Comparison of ENCODE assay signal across 26 cellular contexts in the genomic region with DNA sequence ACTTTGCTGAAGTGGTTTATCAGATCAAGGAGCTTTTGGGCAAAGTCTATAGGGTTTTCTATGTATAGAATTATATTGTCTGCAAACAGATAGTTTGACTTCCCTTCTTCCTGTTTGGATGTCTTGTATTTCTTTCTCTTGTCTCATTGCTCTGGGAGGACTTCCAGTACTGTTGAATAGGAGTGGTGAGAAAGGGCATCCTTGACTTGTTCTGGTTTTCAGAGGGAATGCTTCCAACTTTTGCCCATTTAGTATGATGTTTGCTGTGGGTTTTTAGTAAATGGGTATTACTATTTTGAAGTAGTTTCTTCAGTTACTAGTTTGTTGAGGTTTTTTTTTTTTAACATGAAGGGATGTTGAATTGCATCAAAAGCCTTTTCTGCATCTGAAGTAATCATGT. TPM values are rescaled to one million over a fixed set of nuclear protein-coding genes. Genes with fewer than 3 reads are reported as not detected.
DNase-seq lines count a peak whose midpoint lies in the region; ATAC-seq and TF ChIP-seq lines count a peak whose summit lies in the region.
"Had no signal": no experiment of that assay in that cellular context is flagged by ENCODE, and none has a peak within 500 bp of the region (broad histone marks: within the 10 kb centered on the region; RNA-seq: fewer than 3 reads in every experiment).

No MANE protein-coding gene starts in this region.

- POLR2A ChIA-PET in activated CD4-positive, alpha-beta memory T cell treated with anti-CD3 and anti-CD28 coated beads for 36 hours (lab: Charles Lee), result interaction anchor here (1.0 kb wide), 1 partner anchor 12 kb away, joined by 3 read pairs; no protein-coding TSS in a partner anchor
- POLR2A ChIA-PET in activated CD4-positive, alpha-beta memory T cell treated with anti-CD3 and anti-CD28 coated beads, Interleukin-2, amount 10 ng/mL, durations not matched to agents 7 days and 5 days (lab: Charles Lee), result no interaction called here

- no peak for TF ChIP-seq CTCF in osteocyte (IDR thresholded peaks at IDR 0.05)
- TF ChIP-seq CTCF in spleen (IDR thresholded peaks at IDR 0.05 in 8 of 11, conservative IDR thresholded peaks at IDR 0.05 in 3 of 11), result no peak

- no peak overlapping the region for H3K9ac ChIP-seq in Karpas-422 (ENCODE audit: low read length)

- H3K79me2 ChIP-seq in Karpas-422 (ENCODE audit: low read length), result peaks cover 87% of the 10 kb centered on the region

- CTCF ChIA-PET in activated CD4-positive, alpha-beta memory T cell treated with anti-CD3 and anti-CD28 coated beads for 36 hours (lab: Charles Lee), result interaction anchor here (1.3 to 2.4 kb wide), 2 partner anchors 21 to 54 kb away, joined by 3 to 19 read pairs; no protein-coding TSS in a partner anchor
- CTCF ChIA-PET in activated CD4-positive, alpha-beta memory T cell treated with anti-CD3 and anti-CD28 coated beads, Interleukin-2, amount 10 ng/mL, durations not matched to agents 7 days and 5 days (lab: Charles Lee), result interaction anchor here (1.1 to 2.1 kb wide), 2 partner anchors 21 to 229 kb away, joined by 3 to 6 read pairs; no protein-coding TSS in a partner anchor

- H3K4me2 ChIP-seq in Karpas-422 (ENCODE audit: low read depth, low read length, poor library complexity, severe bottlenecking), result no peak overlapping the region

- peaks cover 80% of the 10 kb centered on the region for H3K4me1 Mint-ChIP-seq in activated CD4-positive, alpha-beta memory T cell treated with anti-CD3 and anti-CD28 coated beads for 36 hours (ENCODE audit: low read depth)
- peaks cover 30% of the 10 kb centered on the region for H3K4me1 Mint-ChIP-seq in activated CD4-positive, alpha-beta memory T cell treated with anti-CD3 and anti-CD28 coated beads, Interleukin-2, amount 10 ng/mL, durations not matched to agents 7 days and 5 days
- H3K4me1 Mint-ChIP-seq in effector memory CD8-positive, alpha-beta T cell (ENCODE audit: low read depth in 2 of 2), result peaks cover 61 to 81% of the 10 kb centered on the region in 2 donors
- H3K4me1 Mint-ChIP-seq in osteocyte (ENCODE audit: unreplicated experiment), result peaks cover 44% of the 10 kb centered on the region

- H3K27me3 ChIP-seq in Karpas-422 (ENCODE audit: low read length), result no peaks in the 10 kb centered on the region
- H3K27me3 ChIP-seq in spleen (replicated peaks in 1 of 7), result no peaks in the 10 kb centered on the region
- H3K27me3 ChIP-seq: esophagus muscularis mucosa, stomach, tibial nerve had no signal

- no peaks in the 10 kb centered on the region for H3K27me3 Mint-ChIP-seq in activated CD4-positive, alpha-beta memory T cell treated with anti-CD3 and anti-CD28 coated beads for 36 hours
- no peaks in the 10 kb centered on the region for H3K27me3 Mint-ChIP-seq in activated CD4-positive, alpha-beta memory T cell treated with anti-CD3 and anti-CD28 coated beads, Interleukin-2, amount 10 ng/mL, durations not matched to agents 7 days and 5 days
- no peaks in the 10 kb centered on the region for H3K27me3 Mint-ChIP-seq in effector memory CD8-positive, alpha-beta T cell
- no peaks in the 10 kb centered on the region for H3K27me3 Mint-ChIP-seq in osteocyte (ENCODE audit: unreplicated experiment)
- H3K27me3 Mint-ChIP-seq: brain had no signal

- no peak for DNase-seq in activated CD4-positive, alpha-beta memory T cell treated with anti-CD3 and anti-CD28 coated beads for 36 hours
- no peak for DNase-seq in activated CD4-positive, alpha-beta memory T cell treated with anti-CD3 and anti-CD28 coated beads, Interleukin-2, amount 10 ng/mL, durations not matched to agents 7 days and 5 days
- DNase-seq in Karpas-422, result no peak
- no peak for DNase-seq in effector memory CD8-positive, alpha-beta T cell
- DNase-seq in osteocyte (ENCODE audit: extremely low spot score, unreplicated experiment), result no peak
- no peak for DNase-seq in spleen
- no peak for DNase-seq in NCI-H510A treated with DMSO at 0.1 percent for 48 hours (lab: John Stamatoyannopoulos, UW)
- DNase-seq: activated CD8-positive, alpha-beta memory T cell treated with anti-CD3 and anti-CD28 coated beads for 24 hours; effector CD8-positive, alpha-beta T cell; GOT3; lower lobe of right lung; NCI-H2171 treated with DMSO at 0.1 percent for 48 hours; NCI-H526 treated with DMSO at 0.1 percent for 48 hours; stimulated activated CD4-positive, alpha-beta T cell treated with anti-CD3 and anti-CD28 coated beads, Interleukin-4, amount 100 ng/mL, for 24 hours; stomach; WERI-Rb-1 had no signal

- TF ChIP-seq POLR2A in spleen (IDR thresholded peaks at IDR 0.05), result no peak

- peaks cover 7% of the 10 kb centered on the region for H3K4me1 ChIP-seq in Karpas-422 (ENCODE audit: low read length)
- H3K4me1 ChIP-seq in spleen, result peaks cover 4 to 60% (median 13%) of the 10 kb centered on the region in 6 donors
- H3K4me1 ChIP-seq: esophagus muscularis mucosa, lower lobe of right lung had no signal

- H3K4me3 ChIP-seq in Karpas-422 (ENCODE audit: low read length), result no peak overlapping the region
- H3K4me3 ChIP-seq in spleen, result no peak overlapping the region
- H3K4me3 ChIP-seq: esophagus muscularis mucosa, lower lobe of right lung, stomach, tibial nerve had no signal

- H3K4me3 Mint-ChIP-seq in activated CD4-positive, alpha-beta memory T cell treated with anti-CD3 and anti-CD28 coated beads for 36 hours, result no peak overlapping the region
- no peak overlapping the region for H3K4me3 Mint-ChIP-seq in activated CD4-positive, alpha-beta memory T cell treated with anti-CD3 and anti-CD28 coated beads, Interleukin-2, amount 10 ng/mL, durations not matched to agents 7 days and 5 days
- peak overlapping the region; percentile 31 to 75 for H3K4me3 Mint-ChIP-seq in effector memory CD8-positive, alpha-beta T cell
- no peak overlapping the region for H3K4me3 Mint-ChIP-seq in osteocyte (ENCODE audit: unreplicated experiment)
- H3K4me3 Mint-ChIP-seq: activated T-helper 1 cell treated with anti-CD3 and anti-CD28 coated beads, Interleukin-12 subunit alpha, Interleukin-12 subunit beta, Interleukin-2, Interleukin-4 antibody, amounts not matched to agents 30 ng/mL and 10 ng/mL and 1 ng/mL, durations not matched to agents 14 hours and 24 hours and 36 hours; brain; T-helper 2 cell treated with Interferon-gamma antibody and Interleukin-4, amounts not matched to agents 5 μg/mL and 100 μg/mL, for 36 hours had no signal

- H2AFZ ChIP-seq in Karpas-422 (ENCODE audit: low read length), result no peak overlapping the region

- peaks cover 45% of the 10 kb centered on the region for H3K36me3 Mint-ChIP-seq in activated CD4-positive, alpha-beta memory T cell treated with anti-CD3 and anti-CD28 coated beads for 36 hours
- peaks cover 67% of the 10 kb centered on the region for H3K36me3 Mint-ChIP-seq in activated CD4-positive, alpha-beta memory T cell treated with anti-CD3 and anti-CD28 coated beads, Interleukin-2, amount 10 ng/mL, durations not matched to agents 7 days and 5 days (ENCODE audit: low read depth)
- peaks cover 74% of the 10 kb centered on the region for H3K36me3 Mint-ChIP-seq in effector memory CD8-positive, alpha-beta T cell (ENCODE audit: insufficient read depth)
- peaks cover 10% of the 10 kb centered on the region for H3K36me3 Mint-ChIP-seq in osteocyte (ENCODE audit: unreplicated experiment)

- peak overlapping the region; percentile 42 for H3K27ac ChIP-seq in Karpas-422 (ENCODE audit: low read length)
- H3K27ac ChIP-seq in spleen, result no peak overlapping the region
- H3K27ac ChIP-seq: esophagus muscularis mucosa, lower lobe of right lung, stomach, tibial nerve, WERI-Rb-1 had no signal

- peak overlapping the region; percentile 52 for H3K27ac Mint-ChIP-seq in activated CD4-positive, alpha-beta memory T cell treated with anti-CD3 and anti-CD28 coated beads for 36 hours
- H3K27ac Mint-ChIP-seq in activated CD4-positive, alpha-beta memory T cell treated with anti-CD3 and anti-CD28 coated beads, Interleukin-2, amount 10 ng/mL, durations not matched to agents 7 days and 5 days, result no peak overlapping the region
- H3K27ac Mint-ChIP-seq in effector memory CD8-positive, alpha-beta T cell, result peak overlapping the region; percentile 81 to 86
- peak overlapping the region; percentile 13 for H3K27ac Mint-ChIP-seq in osteocyte (ENCODE audit: unreplicated experiment)
- H3K27ac Mint-ChIP-seq: activated T-helper 1 cell treated with anti-CD3 and anti-CD28 coated beads, Interleukin-12 subunit alpha, Interleukin-12 subunit beta, Interleukin-2, Interleukin-4 antibody, amounts not matched to agents 30 ng/mL and 10 ng/mL and 1 ng/mL, durations not matched to agents 14 hours and 24 hours and 36 hours; T-helper 2 cell treated with Interferon-gamma antibody and Interleukin-4, amounts not matched to agents 5 μg/mL and 100 μg/mL, for 36 hours had no signal

- H3K36me3 ChIP-seq in Karpas-422 (ENCODE audit: insufficient read depth, low read length) (peaks cover 50% of the 10 kb centered on the region), spleen (peaks cover 0 to 63% (median 16%) of the 10 kb centered on the region in 6 donors)
- H3K36me3 ChIP-seq: tibial nerve, WERI-Rb-1 had no signal

- H4K20me1 ChIP-seq in Karpas-422 (ENCODE audit: insufficient read depth, low read depth, low read length), result no peaks in the 10 kb centered on the region

- no peaks in the 10 kb centered on the region for H3K9me2 ChIP-seq in Karpas-422 (replicated peaks; ENCODE audit: insufficient read depth, low read length)

- no peaks in the 10 kb centered on the region for H3K9me3 ChIP-seq in Karpas-422 (ENCODE audit: low read length)
- no peaks in the 10 kb centered on the region for H3K9me3 ChIP-seq in spleen
- H3K9me3 ChIP-seq: esophagus muscularis mucosa, lower lobe of right lung, stomach, tibial nerve had no signal

- ATAC-seq in effector memory CD8-positive, alpha-beta T cell (replicated peaks), result no peak
- ATAC-seq in GM18861 (IDR thresholded peaks at IDR 0.05; ENCODE audit: unreplicated experiment), result no peak
- ATAC-seq: lower lobe of right lung had no signal

- no peaks in the 10 kb centered on the region for H3K9me3 Mint-ChIP-seq in activated CD4-positive, alpha-beta memory T cell treated with anti-CD3 and anti-CD28 coated beads for 36 hours
- H3K9me3 Mint-ChIP-seq in activated CD4-positive, alpha-beta memory T cell treated with anti-CD3 and anti-CD28 coated beads, Interleukin-2, amount 10 ng/mL, durations not matched to agents 7 days and 5 days, result no peaks in the 10 kb centered on the region
- H3K9me3 Mint-ChIP-seq in effector memory CD8-positive, alpha-beta T cell, result no peaks in the 10 kb centered on the region
- H3K9me3 Mint-ChIP-seq in osteocyte (ENCODE audit: unreplicated experiment), result no peaks in the 10 kb centered on the region
- H3K9me3 Mint-ChIP-seq: activated T-helper 1 cell treated with anti-CD3 and anti-CD28 coated beads, Interleukin-12 subunit alpha, Interleukin-12 subunit beta, Interleukin-2, Interleukin-4 antibody, amounts not matched to agents 30 ng/mL and 10 ng/mL and 1 ng/mL, durations not matched to agents 14 hours and 24 hours and 36 hours; T-helper 2 cell treated with Interferon-gamma antibody and Interleukin-4, amounts not matched to agents 5 μg/mL and 100 μg/mL, for 36 hours had no signal

- intact Hi-C loops in activated CD4-positive, alpha-beta memory T cell treated with anti-CD3 and anti-CD28 coated beads for 36 hours (cut with micrococcal nuclease), result no loop called here
- intact Hi-C loops in spleen (cut with DNase I; ENCODE audit: low total_unique reads), result no loop called here

RNA-seq across cellular contexts. Expression of gene KCNS1, which starts 36.1 kb away (rescaled TPM):
- total RNA-seq in activated CD4-positive, alpha-beta memory T cell treated with anti-CD3 and anti-CD28 coated beads for 36 hours, result under 1 TPM; 0.34 to 0.45 TPM
- total RNA-seq in activated CD4-positive, alpha-beta memory T cell treated with anti-CD3 and anti-CD28 coated beads, Interleukin-2, amount 10 ng/mL, durations not matched to agents 7 days and 5 days, result under 1 TPM; 0.13 TPM
- not detected in 2 replicates for total RNA-seq in Karpas-422 (2014; rRNA removed; shearing (Covaris generic); ENCODE audit: low replicate concordance)
- total RNA-seq in osteocyte, result 0.26 and 0.30 TPM in 2 replicates
- total RNA-seq in spleen, result not detected
- under 1 TPM in 2 of 3 donors, not detected in 1; 0.05 to 0.06 TPM for polyA plus RNA-seq in spleen
- total RNA-seq: A172, stomach had no signal

RNA-seq across cellular contexts. Expression of gene WFDC5, which starts 50.2 kb away (rescaled TPM):
- not detected for total RNA-seq in activated CD4-positive, alpha-beta memory T cell treated with anti-CD3 and anti-CD28 coated beads for 36 hours
- under 1 TPM; 0.63 to 0.73 TPM for total RNA-seq in activated CD4-positive, alpha-beta memory T cell treated with anti-CD3 and anti-CD28 coated beads, Interleukin-2, amount 10 ng/mL, durations not matched to agents 7 days and 5 days
- not detected in 2 replicates for total RNA-seq in Karpas-422 (2014; rRNA removed; shearing (Covaris generic); ENCODE audit: low replicate concordance)
- total RNA-seq in osteocyte, result not detected in 2 replicates
- total RNA-seq in spleen, result not detected
- polyA plus RNA-seq in spleen, result not detected
- total RNA-seq: A172; activated T-helper 1 cell treated with anti-CD3 and anti-CD28 coated beads, Interleukin-12 subunit alpha, Interleukin-12 subunit beta, Interleukin-2, Interleukin-4 antibody, amounts not matched to agents 30 ng/mL and 10 ng/mL and 1 ng/mL, durations not matched to agents 14 hours and 24 hours and 36 hours; esophagus muscularis mucosa; omental fat pad; RPMI7951; SK-MEL-5; stomach; tibial nerve had no signal

RNA-seq across cellular contexts. Expression of gene WFDC12, which starts 59.5 kb away (rescaled TPM):
- not detected for total RNA-seq in activated CD4-positive, alpha-beta memory T cell treated with anti-CD3 and anti-CD28 coated beads for 36 hours
- not detected for total RNA-seq in activated CD4-positive, alpha-beta memory T cell treated with anti-CD3 and anti-CD28 coated beads, Interleukin-2, amount 10 ng/mL, durations not matched to agents 7 days and 5 days
- not detected in 2 replicates for total RNA-seq in Karpas-422 (2014; rRNA removed; shearing (Covaris generic); ENCODE audit: low replicate concordance)
- not detected in 2 replicates for total RNA-seq in osteocyte
- not detected for total RNA-seq in spleen
- polyA plus RNA-seq in spleen, result not detected
- total RNA-seq: A172; activated T-helper 1 cell treated with anti-CD3 and anti-CD28 coated beads, Interleukin-12 subunit alpha, Interleukin-12 subunit beta, Interleukin-2, Interleukin-4 antibody, amounts not matched to agents 30 ng/mL and 10 ng/mL and 1 ng/mL, durations not matched to agents 14 hours and 24 hours and 36 hours; esophagus muscularis mucosa; omental fat pad; RPMI7951; SK-MEL-5; stomach; tibial nerve had no signal

Comparison
In these comparisons a context has a peak if more than half of its experiments do, and no peak if none do; other contexts are left out.
1. H3K4me3 Mint-ChIP-seq: peak in effector memory CD8-positive, alpha-beta T cell (2 of 2); none in activated CD4-positive, alpha-beta memory T cell treated with anti-CD3 and anti-CD28 coated beads for 36 hours (single experiment), activated CD4-positive, alpha-beta memory T cell treated with anti-CD3 and anti-CD28 coated beads, Interleukin-2, amount 10 ng/mL, durations not matched to agents 7 days and 5 days (single experiment) and osteocyte (single experiment).